ENCODE assay signal across 12 cellular contexts in the genomic region with DNA sequence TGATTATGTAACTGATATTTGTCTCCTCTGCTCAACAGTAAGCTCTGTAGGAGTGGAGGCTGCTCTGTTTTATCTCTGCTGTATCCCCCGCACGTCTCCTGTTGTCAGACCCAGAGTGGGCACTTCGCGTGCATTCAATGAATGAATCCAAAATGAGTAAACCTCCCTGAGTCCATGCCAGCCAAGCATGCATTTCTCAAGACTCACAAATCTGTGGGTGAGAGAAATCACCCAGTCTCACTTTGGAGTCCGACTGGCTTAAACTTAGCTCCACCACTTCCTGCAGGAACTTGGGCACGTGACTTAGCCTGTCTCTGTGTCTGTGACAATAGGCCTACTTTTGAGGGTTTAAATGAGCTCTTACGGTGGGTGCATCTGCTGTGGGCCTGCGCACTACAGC. TPM values are rescaled to one million over a fixed set of nuclear protein-coding genes. Genes with fewer than 3 reads are reported as not detected.
DNase-seq lines count a peak whose midpoint lies in the region; ATAC-seq and TF ChIP-seq lines count a peak whose summit lies in the region.
"Had no signal": no experiment of that assay in that cellular context is flagged by ENCODE, and none has a peak within 500 bp of the region (broad histone marks: within the 10 kb centered on the region; RNA-seq: fewer than 3 reads in every experiment).

No MANE protein-coding gene starts in this region.

- H3K9me3 ChIP-seq in CD8-positive, alpha-beta memory T cell (ENCODE audit: low read length), result no peaks in the 10 kb centered on the region
- no peaks in the 10 kb centered on the region for H3K9me3 ChIP-seq in psoas muscle

- ATAC-seq in psoas muscle, result no peak
- ATAC-seq in GM19023 (IDR thresholded peaks at IDR 0.05; ENCODE audit: unreplicated experiment), result no peak
- ATAC-seq in HG03460 (IDR thresholded peaks at IDR 0.05; ENCODE audit: unreplicated experiment), result no peak

- H3K27ac ChIP-seq in CD8-positive, alpha-beta memory T cell (ENCODE audit: low read depth, low read length), result no peak overlapping the region
- H3K27ac ChIP-seq in RWPE1, result peak overlapping the region; percentile 76
- H3K27ac ChIP-seq in cingulate gyrus (ENCODE audit: low read depth, low read length), result peak overlapping the region; percentile 58
- peak overlapping the region; percentile 71 for H3K27ac ChIP-seq in psoas muscle

- CTCF ChIA-PET in CD8-positive, alpha-beta memory T cell (lab: Charles Lee), result interaction anchor here (1.0 to 17.2 kb wide), 4 partner anchors 9 to 80 kb away, joined by 3 to 191 read pairs (median 14); partner anchors contain the start of genes CDK5RAP3 and PRR15L
- CTCF ChIA-PET in RWPE1 (lab: Yijun Ruan, JAX), result interaction anchor here (1.3 kb wide), 1 partner anchor 104 kb away, joined by 3 read pairs; no protein-coding TSS in a partner anchor

- H3K4me1 ChIP-seq in CD8-positive, alpha-beta memory T cell (ENCODE audit: insufficient read depth, low read length), result peaks cover 63% of the 10 kb centered on the region
- peaks cover 32% of the 10 kb centered on the region for H3K4me1 ChIP-seq in psoas muscle

- H3K27ac Mint-ChIP-seq in CD8-positive, alpha-beta memory T cell, result peak overlapping the region; percentile 11 to 97 (median 74)

- no peak for TF ChIP-seq CTCF in RWPE1 (conservative IDR thresholded peaks at IDR 0.05; ENCODE audit: low read depth)
- TF ChIP-seq CTCF in psoas muscle (IDR thresholded peaks at IDR 0.05), result no peak

- POLR2A ChIA-PET in CD8-positive, alpha-beta memory T cell (lab: Charles Lee), result interaction anchor here (0.8 to 1.1 kb wide), 2 partner anchors 26 to 50 kb away, joined by 3 to 4 read pairs; partner anchors contain the start of gene CDK5RAP3
- POLR2A ChIA-PET in RWPE1 (lab: Yijun Ruan, JAX; ENCODE audit: low non-redundant PET), result no interaction called here

- H3K4me3 Mint-ChIP-seq in CD8-positive, alpha-beta memory T cell, result peak overlapping the region in 6 of 7 donors; percentile 19 to 64 (median 46)

- peaks cover 0 to 29% (median 10%) of the 10 kb centered on the region in 3 donors for H3K36me3 Mint-ChIP-seq in CD8-positive, alpha-beta memory T cell

- 81 to 84% (median 82%) methylated on average over 8 of the region's 8 CpGs for WGBS in psoas muscle, 3 donors

- no peaks in the 10 kb centered on the region for H3K36me3 ChIP-seq in CD8-positive, alpha-beta memory T cell (ENCODE audit: insufficient read depth, low read length)
- peaks cover 4 to 47% of the 10 kb centered on the region in 2 donors for H3K36me3 ChIP-seq in psoas muscle (ENCODE audit: insufficient read depth in 1 of 2, low read depth in 1 of 2)

- DNase-seq in CD8-positive, alpha-beta memory T cell, result peak in 3 of 5 donors; percentile 11 to 29 (median 20)
- DNase-seq in RWPE1 (ENCODE audit: low spot score) (no peak), psoas muscle (no peak), NCI-H2171 (lab: John Stamatoyannopoulos, UW) (no peak)
- no peak for DNase-seq in activated CD4-positive, CD25-positive, alpha-beta regulatory T cell treated with anti-CD3 and anti-CD28 coated beads, Interleukin-2, amount 50 U/mL, for 72 hours
- DNase-seq: DMS53, naive B cell, NCI-H774 had no signal

- intact Hi-C loops in psoas muscle (cut with DNase I), result loop anchor here (5.0 kb wide), 2 partner anchors 38 to 48 kb away; partner anchors contain the start of gene SP2 (in 1 of the 2)

- H3K27me3 ChIP-seq in CD8-positive, alpha-beta memory T cell (ENCODE audit: insufficient read depth, low read length, poor library complexity, severe bottlenecking), result no peaks in the 10 kb centered on the region
- H3K27me3 ChIP-seq in psoas muscle (ENCODE audit: insufficient read depth in 3 of 3, low read length in 2 of 3), result no peaks in the 10 kb centered on the region

- peaks cover 50 to 77% (median 66%) of the 10 kb centered on the region in 3 donors for H3K4me1 Mint-ChIP-seq in CD8-positive, alpha-beta memory T cell

- no peaks in the 10 kb centered on the region for H3K9me3 Mint-ChIP-seq in CD8-positive, alpha-beta memory T cell

- H3K4me3 ChIP-seq in CD8-positive, alpha-beta memory T cell (ENCODE audit: low read length), result no peak overlapping the region
- no peak overlapping the region for H3K4me3 ChIP-seq in psoas muscle

- H3K27me3 Mint-ChIP-seq in CD8-positive, alpha-beta memory T cell, result no peaks in the 10 kb centered on the region
- H3K27me3 Mint-ChIP-seq: naive B cell had no signal

RNA-seq across cellular contexts. Expression of gene PNPO, which starts 3.7 kb away (rescaled TPM):
- total RNA-seq in CD8-positive, alpha-beta memory T cell, result 10 to 100 TPM; 55.5 to 57.7 TPM
- polyA plus RNA-seq in CD8-positive, alpha-beta memory T cell, result 20.3 TPM
- total RNA-seq in psoas muscle, result 10 to 100 TPM; 28.2 to 42.3 (median 33.8) TPM
- polyA plus RNA-seq in psoas muscle, result 10 to 100 TPM; 12.0 to 30.0 (median 12.8) TPM

RNA-seq across cellular contexts. Expression of gene PRR15L, which starts 12.6 kb away (rescaled TPM):
- not detected for total RNA-seq in CD8-positive, alpha-beta memory T cell
- polyA plus RNA-seq in CD8-positive, alpha-beta memory T cell, result not detected
- not detected for total RNA-seq in psoas muscle
- under 1 TPM in 2 of 3 donors, not detected in 1; 0.04 to 0.17 TPM for polyA plus RNA-seq in psoas muscle
- total RNA-seq: M059J had no signal

RNA-seq across cellular contexts. Expression of gene CDK5RAP3, which starts 25.8 kb away (rescaled TPM):
- total RNA-seq in CD8-positive, alpha-beta memory T cell, result 100 to 1,000 TPM; 178 to 184 TPM
- 81.3 TPM for polyA plus RNA-seq in CD8-positive, alpha-beta memory T cell
- 10 to 100 TPM; 21.0 to 44.1 (median 34.5) TPM for total RNA-seq in psoas muscle
- polyA plus RNA-seq in psoas muscle, result 10 to 100 TPM; 25.4 to 29.9 (median 25.6) TPM

RNA-seq across cellular contexts. Expression of gene SP2, which starts 49.0 kb away (rescaled TPM):
- total RNA-seq in CD8-positive, alpha-beta memory T cell, result 10 to 100 TPM; 21.5 to 22.1 TPM
- 13.4 TPM for polyA plus RNA-seq in CD8-positive, alpha-beta memory T cell
- 10 to 100 TPM; 10.8 to 16.1 (median 12.8) TPM for total RNA-seq in psoas muscle
- polyA plus RNA-seq in psoas muscle, result 10 to 100 TPM in 1 of 3 donors, 1 to 10 TPM in 2; 6.2 to 10.2 (median 7.2) TPM

Comparison
In these comparisons a context has a peak if more than half of its experiments do, and no peak if none do; other contexts are left out.
1. DNase-seq: peak in CD8-positive, alpha-beta memory T cell (3 of 5); none in RWPE1 (single experiment), psoas muscle (0 of 2), activated CD4-positive, CD25-positive, alpha-beta regulatory T cell treated with anti-CD3 and anti-CD28 coated beads, Interleukin-2, amount 50 U/mL, for 72 hours (single experiment) and NCI-H2171 (single experiment).